In genomic region chr11:57979532-57980079, GRCh38 we compare ENCODE assay signal across 1 cellular context.
TF ChIP-seq lines count a peak whose summit lies in the region.

No MANE protein-coding gene starts in this region.

TF ChIP-seq in HepG2, 621 proteins besides CTCF, POLR2A, EP300 and RAD21 (continued from another document):
- TF ChIP-seq ARID5B (CRISPR knock-in tag; IDR thresholded peaks at IDR 0.05) (0 out of 2 replicates have a peak, but pooled peaks have one; percentile 8), ZBTB38 (CRISPR knock-in tag; IDR thresholded peaks at IDR 0.05) (no peak), NR2F6 (IDR thresholded peaks at IDR 0.05) (peak; percentile 67), NR2F6 (CRISPR knock-in tag; IDR thresholded peaks at IDR 0.05) (no peak), POLR2AphosphoS5 (IDR thresholded peaks at IDR 0.05; ENCODE audit: low read depth, low read length) (peak; percentile 30; the same call in 1 of the 2 replicates), GATA4 (IDR thresholded peaks at IDR 0.05; ENCODE audit: borderline replicate concordance, low read depth) (0 out of 2 replicates have a peak, but pooled peaks have one; percentile 25), ZNF280B (CRISPR knock-in tag; IDR thresholded peaks at IDR 0.05; ENCODE audit: borderline replicate concordance) (no peak), SNAI1 (CRISPR knock-in tag; IDR thresholded peaks at IDR 0.05; ENCODE audit: borderline replicate concordance) (no peak), NFAT5 (CRISPR knock-in tag; IDR thresholded peaks at IDR 0.05) (no peak), ZNF33A (CRISPR knock-in tag; IDR thresholded peaks at IDR 0.05; ENCODE audit: borderline replicate concordance) (no peak), GATAD2A (CRISPR knock-in tag; IDR thresholded peaks at IDR 0.05) (peak; percentile 53; the same call in 1 of the 2 replicates), DMAP1 (CRISPR knock-in tag; IDR thresholded peaks at IDR 0.05) (no peak), ZFAT (CRISPR knock-in tag; conservative IDR thresholded peaks at IDR 0.05) (no peak), MATR3 (CRISPR knock-in tag; IDR thresholded peaks at IDR 0.05) (no peak), IKZF1 (IDR thresholded peaks at IDR 0.05) (no peak), THRA (CRISPR knock-in tag; IDR thresholded peaks at IDR 0.05; ENCODE audit: borderline replicate concordance) (0 out of 2 replicates have a peak, but pooled peaks have one; percentile 28), SP5 (CRISPR knock-in tag; IDR thresholded peaks at IDR 0.05; ENCODE audit: borderline replicate concordance, low read depth) (no peak), SOX13 (IDR thresholded peaks at IDR 0.05) (no peak), SOX13 (CRISPR knock-in tag; conservative IDR thresholded peaks at IDR 0.05 in 1 of 2, IDR thresholded peaks at IDR 0.05 in 1 of 2) (peak in 1 of 2 experiments; percentile 46; a peak in 1 of 4 replicates), ZSCAN20 (CRISPR knock-in tag; IDR thresholded peaks at IDR 0.05; ENCODE audit: borderline replicate concordance) (peak; percentile 62; the same call in 1 of the 2 replicates), PHF8 (CRISPR knock-in tag; IDR thresholded peaks at IDR 0.05) (no peak), ZNF607 (CRISPR knock-in tag; IDR thresholded peaks at IDR 0.05; ENCODE audit: borderline replicate concordance) (no peak), ZNF720 (CRISPR knock-in tag; IDR thresholded peaks at IDR 0.05) (no peak), FOXK1 (CRISPR knock-in tag; IDR thresholded peaks at IDR 0.05; ENCODE audit: borderline replicate concordance, low read depth) (no peak), HMGA1 (CRISPR knock-in tag; conservative IDR thresholded peaks at IDR 0.05) (no peak), FOXO4 (CRISPR knock-in tag; conservative IDR thresholded peaks at IDR 0.05) (0 out of 2 replicates have a peak, but pooled peaks have one; percentile 55), PITX1 (CRISPR knock-in tag; IDR thresholded peaks at IDR 0.05) (peak; percentile 72; the same call in 1 of the 2 replicates), RBFOX2 (IDR thresholded peaks at IDR 0.05; ENCODE audit: low read depth, low read length) (peak; percentile 70), ZNF749 (CRISPR knock-in tag; IDR thresholded peaks at IDR 0.05; ENCODE audit: borderline replicate concordance) (no peak), FOXA3 (CRISPR knock-in tag; IDR thresholded peaks at IDR 0.05) (0 out of 2 replicates have a peak, but pooled peaks have one; percentile 7), RARA (CRISPR knock-in tag; IDR thresholded peaks at IDR 0.05) (no peak), EED (CRISPR knock-in tag; IDR thresholded peaks at IDR 0.05) (no peak), ZNF274 (CRISPR knock-in tag; IDR thresholded peaks at IDR 0.05) (no peak), ZNF235 (CRISPR knock-in tag; IDR thresholded peaks at IDR 0.05; ENCODE audit: borderline replicate concordance) (no peak), ZFYVE20 (CRISPR knock-in tag; IDR thresholded peaks at IDR 0.05; ENCODE audit: borderline replicate concordance, low read depth) (no peak), SMARCC2 (IDR thresholded peaks at IDR 0.05) (no peak), NR2F2 (IDR thresholded peaks at IDR 0.05; ENCODE audit: borderline replicate concordance, low read depth) (peak; percentile 73; the same call in 1 of the 2 replicates), FOXK2 (IDR thresholded peaks at IDR 0.05) (no peak), ZNF780A (CRISPR knock-in tag; IDR thresholded peaks at IDR 0.05) (no peak)
